16 cellular contexts compared by ENCODE assay signal in the genomic region with DNA sequence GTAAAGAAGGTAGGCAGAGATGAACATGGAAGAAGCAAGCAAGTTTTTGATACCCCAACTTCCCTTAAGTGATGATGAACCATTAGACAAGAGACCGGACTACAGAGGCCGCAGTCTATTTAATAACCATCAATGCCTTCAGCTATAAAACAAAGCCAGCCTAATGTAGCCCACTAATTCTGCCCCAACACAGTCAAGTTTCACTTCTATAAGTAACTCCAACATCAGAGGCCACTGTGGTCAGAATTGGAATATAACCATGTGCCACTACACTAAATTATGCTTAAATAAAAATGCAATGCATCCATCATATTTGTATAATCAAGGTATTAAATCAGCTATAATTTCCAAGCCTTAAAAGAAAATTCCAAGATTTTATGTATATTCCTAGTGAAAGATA.
DNase-seq lines count a peak whose midpoint lies in the region; ATAC-seq and TF ChIP-seq lines count a peak whose summit lies in the region.
"Had no signal": no experiment of that assay in that cellular context is flagged by ENCODE, and none has a peak within 500 bp of the region (broad histone marks: within the 10 kb centered on the region; RNA-seq: fewer than 3 reads in every experiment).

No MANE protein-coding gene starts in this region.

- DNase-seq in CD4-positive, alpha-beta T cell, result no peak
- DNase-seq in activated naive CD8-positive, alpha-beta T cell treated with anti-CD3 and anti-CD28 coated beads, Interleukin-2, amount 50 U/mL, for 24 hours, result no peak
- no peak for DNase-seq in stimulated activated naive B cell treated with anti-CD40 and anti-IgM and Interleukin-4, amounts not matched to agents 10 μg/mL and 1 μg/mL and 100 μg/mL, for 72 hours
- DNase-seq in dermis blood vessel endothelial cell (no peak), NCI-H1105 treated with DMSO at 0.1 percent for 48 hours (lab: John Stamatoyannopoulos, UW) (no peak), COLO829 (ENCODE audit: low spot score) (no peak)
- DNase-seq: AML-193; CD8-positive, alpha-beta memory T cell; H9; IMR-90; KBM-7 had no signal

- H3K4me3 Mint-ChIP-seq in CD4-positive, alpha-beta T cell, result no peak overlapping the region
- no peak overlapping the region for H3K4me3 Mint-ChIP-seq in activated naive CD8-positive, alpha-beta T cell treated with anti-CD3 and anti-CD28 coated beads, Interleukin-2, amount 50 U/mL, for 24 hours
- no peak overlapping the region for H3K4me3 Mint-ChIP-seq in stimulated activated naive B cell treated with anti-CD40 and anti-IgM and Interleukin-4, amounts not matched to agents 10 μg/mL and 1 μg/mL and 100 μg/mL, for 72 hours
- H3K4me3 Mint-ChIP-seq: GM23338, H9 had no signal

- H3K27me3 ChIP-seq in CD4-positive, alpha-beta T cell (ENCODE audit: control insufficient read depth, insufficient read depth, low read length), result no peaks in the 10 kb centered on the region
- no peaks in the 10 kb centered on the region for H3K27me3 ChIP-seq in DOHH2 (ENCODE audit: control insufficient read depth, low read length)
- H3K27me3 ChIP-seq: BLaER1 treated with 17β-estradiol and CSF1 and Interleukin-3, amounts not matched to agents 10 nM and 100 nM had no signal

- H3K9me3 Mint-ChIP-seq in CD4-positive, alpha-beta T cell, result no peaks in the 10 kb centered on the region
- no peaks in the 10 kb centered on the region for H3K9me3 Mint-ChIP-seq in activated naive CD8-positive, alpha-beta T cell treated with anti-CD3 and anti-CD28 coated beads, Interleukin-2, amount 50 U/mL, for 24 hours
- H3K9me3 Mint-ChIP-seq in stimulated activated naive B cell treated with anti-CD40 and anti-IgM and Interleukin-4, amounts not matched to agents 10 μg/mL and 1 μg/mL and 100 μg/mL, for 72 hours, result no peaks in the 10 kb centered on the region
- H3K9me3 Mint-ChIP-seq: CD8-positive, alpha-beta memory T cell; GM23338; H9 had no signal

- no peaks in the 10 kb centered on the region for H3K9me2 ChIP-seq in DOHH2 (replicated peaks; ENCODE audit: control insufficient read depth, low read length)

- no peak overlapping the region for H3K4me3 ChIP-seq in DOHH2 (ENCODE audit: low read length)
- H3K4me3 ChIP-seq: A549; BLaER1 treated with 17β-estradiol and CSF1 and Interleukin-3, amounts not matched to agents 10 nM and 100 nM; GM23338 had no signal

- intact Hi-C loops in CD4-positive, alpha-beta T cell (cut with DNase I, micrococcal nuclease), result loop anchor here in 1 of 2 experiments (1.0 kb wide), 1 partner anchor 11 kb away; no protein-coding TSS in a partner anchor

- H3F3A ChIP-seq in DOHH2 (ENCODE audit: control insufficient read depth, insufficient read depth), result 0 out of 2 replicates have a peak, but pooled peaks cover 2% of the 10 kb centered on the region

- H3K4me2 ChIP-seq in DOHH2 (ENCODE audit: low read length), result 0 out of 2 replicates have a peak overlapping the region, but pooled peaks have one; percentile 2
- H3K4me2 ChIP-seq: A549; BLaER1 treated with 17β-estradiol and CSF1 and Interleukin-3, amounts not matched to agents 10 nM and 100 nM; GM23338 had no signal

- POLR2A ChIA-PET in CD4-positive, alpha-beta T cell (lab: Charles Lee), result no interaction called here

- H3K27ac Mint-ChIP-seq in CD4-positive, alpha-beta T cell, result peak overlapping the region; percentile 82
- peak overlapping the region; percentile 64 for H3K27ac Mint-ChIP-seq in activated naive CD8-positive, alpha-beta T cell treated with anti-CD3 and anti-CD28 coated beads, Interleukin-2, amount 50 U/mL, for 24 hours
- no peak overlapping the region for H3K27ac Mint-ChIP-seq in stimulated activated naive B cell treated with anti-CD40 and anti-IgM and Interleukin-4, amounts not matched to agents 10 μg/mL and 1 μg/mL and 100 μg/mL, for 72 hours
- H3K27ac Mint-ChIP-seq: GM23338, H9 had no signal

- peaks cover 56% of the 10 kb centered on the region for H3K36me3 Mint-ChIP-seq in CD4-positive, alpha-beta T cell (ENCODE audit: low read depth)
- peaks cover 11% of the 10 kb centered on the region for H3K36me3 Mint-ChIP-seq in activated naive CD8-positive, alpha-beta T cell treated with anti-CD3 and anti-CD28 coated beads, Interleukin-2, amount 50 U/mL, for 24 hours (ENCODE audit: low read depth)
- peaks cover 7 to 15% of the 10 kb centered on the region in 2 donors for H3K36me3 Mint-ChIP-seq in stimulated activated naive B cell treated with anti-CD40 and anti-IgM and Interleukin-4, amounts not matched to agents 10 μg/mL and 1 μg/mL and 100 μg/mL, for 72 hours

- peaks cover 78% of the 10 kb centered on the region for H3K4me1 Mint-ChIP-seq in CD4-positive, alpha-beta T cell (ENCODE audit: low read depth)
- H3K4me1 Mint-ChIP-seq in activated naive CD8-positive, alpha-beta T cell treated with anti-CD3 and anti-CD28 coated beads, Interleukin-2, amount 50 U/mL, for 24 hours, result peaks cover 66% of the 10 kb centered on the region
- peaks cover 25 to 67% of the 10 kb centered on the region in 2 donors for H3K4me1 Mint-ChIP-seq in stimulated activated naive B cell treated with anti-CD40 and anti-IgM and Interleukin-4, amounts not matched to agents 10 μg/mL and 1 μg/mL and 100 μg/mL, for 72 hours
- H3K4me1 Mint-ChIP-seq: GM23338 had no signal

- no peaks in the 10 kb centered on the region for H3K27me3 Mint-ChIP-seq in CD4-positive, alpha-beta T cell
- no peaks in the 10 kb centered on the region for H3K27me3 Mint-ChIP-seq in activated naive CD8-positive, alpha-beta T cell treated with anti-CD3 and anti-CD28 coated beads, Interleukin-2, amount 50 U/mL, for 24 hours
- no peaks in the 10 kb centered on the region for H3K27me3 Mint-ChIP-seq in stimulated activated naive B cell treated with anti-CD40 and anti-IgM and Interleukin-4, amounts not matched to agents 10 μg/mL and 1 μg/mL and 100 μg/mL, for 72 hours

- 0 out of 2 replicates have a peak, but pooled peaks cover 10% of the 10 kb centered on the region for H4K20me1 ChIP-seq in DOHH2 (ENCODE audit: control insufficient read depth, insufficient read depth, low read depth, low read length)
- H4K20me1 ChIP-seq: BLaER1 treated with 17β-estradiol and CSF1 and Interleukin-3, amounts not matched to agents 10 nM and 100 nM had no signal

- peaks cover 60% of the 10 kb centered on the region for H3K79me2 ChIP-seq in DOHH2 (ENCODE audit: control insufficient read depth, low read length)

- CTCF ChIA-PET in CD4-positive, alpha-beta T cell (lab: Charles Lee), result no interaction called here

- H3K27ac ChIP-seq in CD4-positive, alpha-beta T cell (ENCODE audit: low read depth, low read length), result no peak overlapping the region
- H3K27ac ChIP-seq in DOHH2 (ENCODE audit: low read depth, low read length), result no peak overlapping the region
- H3K27ac ChIP-seq: A549; BLaER1 treated with 17β-estradiol and CSF1 and Interleukin-3, amounts not matched to agents 10 nM and 100 nM had no signal

- no peak for ATAC-seq in CD4-positive, alpha-beta T cell (ENCODE audit: poor library complexity)
- no peak for ATAC-seq in activated naive CD8-positive, alpha-beta T cell treated with anti-CD3 and anti-CD28 coated beads, Interleukin-2, amount 50 U/mL, for 24 hours
- peak; percentile 48 to 73 for ATAC-seq in stimulated activated naive B cell treated with anti-CD40 and anti-IgM and Interleukin-4, amounts not matched to agents 10 μg/mL and 1 μg/mL and 100 μg/mL, for 72 hours (replicated peaks)
- no peak for ATAC-seq in HG03432 (IDR thresholded peaks at IDR 0.05; ENCODE audit: unreplicated experiment)
- ATAC-seq: A549, GM23338 had no signal

- H3K9me3 ChIP-seq in CD4-positive, alpha-beta T cell (ENCODE audit: control insufficient read depth, low read length), result no peaks in the 10 kb centered on the region
- H3K9me3 ChIP-seq in DOHH2 (ENCODE audit: control insufficient read depth, insufficient read depth, low read length), result no peaks in the 10 kb centered on the region
- H3K9me3 ChIP-seq: A549; BLaER1 treated with 17β-estradiol and CSF1 and Interleukin-3, amounts not matched to agents 10 nM and 100 nM had no signal

- TF ChIP-seq CTCF in CD4-positive, alpha-beta T cell (IDR thresholded peaks at IDR 0.05), result no peak
- no peak for TF ChIP-seq CTCF in DOHH2 (IDR thresholded peaks at IDR 0.05; ENCODE audit: low read depth, low read length, poor library complexity, severe bottlenecking)

- peaks cover 7% of the 10 kb centered on the region; the same call in 1 of the 2 replicates for H3K36me3 ChIP-seq in DOHH2 (ENCODE audit: control insufficient read depth, low read length)
- H3K36me3 ChIP-seq: BLaER1 treated with 17β-estradiol and CSF1 and Interleukin-3, amounts not matched to agents 10 nM and 100 nM had no signal

- peaks cover 38% of the 10 kb centered on the region for H3K4me1 ChIP-seq in DOHH2 (ENCODE audit: control insufficient read depth, low read length)
- H3K4me1 ChIP-seq: A549; BLaER1 treated with 17β-estradiol and CSF1 and Interleukin-3, amounts not matched to agents 10 nM and 100 nM had no signal

Comparison
In these comparisons a context has a peak if more than half of its experiments do, and no peak if none do; other contexts are left out.
1. ATAC-seq: peak in stimulated activated naive B cell treated with anti-CD40 and anti-IgM and Interleukin-4, amounts not matched to agents 10 μg/mL and 1 μg/mL and 100 μg/mL, for 72 hours (2 of 2); none in CD4-positive, alpha-beta T cell (single experiment), activated naive CD8-positive, alpha-beta T cell treated with anti-CD3 and anti-CD28 coated beads, Interleukin-2, amount 50 U/mL, for 24 hours (single experiment) and HG03432 (single experiment).